27 cellular contexts compared by ENCODE assay signal in genomic region chr1:116904791-116905320, GRCh38.
"Had no signal": no experiment of that assay in that cellular context is flagged by ENCODE, and none has a peak within 500 bp of the region (broad histone marks: within the 10 kb centered on the region; RNA-seq: fewer than 3 reads in every experiment).

No MANE protein-coding gene starts in this region.

- H3K4me1 ChIP-seq: ascending aorta, right lobe of liver had no signal

- H3K36me3 ChIP-seq: ascending aorta, heart right ventricle, left ventricle myocardium inferior, right lobe of liver, thoracic aorta, uterus, WERI-Rb-1 had no signal

- H3K36me3 Mint-ChIP-seq: activated naive CD8-positive, alpha-beta T cell; brain had no signal

- H3K27ac Mint-ChIP-seq: activated naive CD8-positive, alpha-beta T cell; brain; nephron; stimulated activated naive CD8-positive, alpha-beta T cell treated with anti-CD3 and anti-CD28 coated beads, Interleukin-15, Interleukin-2, amounts not matched to agents 100 ng/mL and 50 ng/mL, for 24 hours; T-helper 1 cell treated with Interleukin-12 subunit alpha and Interleukin-12 subunit beta and Interleukin-4 antibody, amounts not matched to agents 30 μg/mL and 1 μg/mL, for 36 hours had no signal

- ATAC-seq: activated CD4-positive, CD25-positive, alpha-beta regulatory T cell treated with anti-CD3 and anti-CD28 coated beads, Interleukin-2, amount 50 U/mL, for 24 hours; heart right ventricle; mucosa of descending colon; right lobe of liver had no signal

- H3K27ac ChIP-seq: ascending aorta, coronary artery, dorsolateral prefrontal cortex, heart right ventricle, left ventricle myocardium inferior, right lobe of liver, thoracic aorta, WERI-Rb-1 had no signal

- H3K27me3 ChIP-seq: ascending aorta, dorsolateral prefrontal cortex, right lobe of liver, uterus had no signal

- H3K4me3 ChIP-seq: ascending aorta, coronary artery, dorsolateral prefrontal cortex, heart right ventricle, left ventricle myocardium inferior, lung, mucosa of descending colon, right lobe of liver, thoracic aorta, uterus had no signal

- H3K9me3 Mint-ChIP-seq: nephron; stimulated activated naive CD8-positive, alpha-beta T cell treated with anti-CD3 and anti-CD28 coated beads, Interleukin-15, Interleukin-2, amounts not matched to agents 100 ng/mL and 50 ng/mL, for 24 hours had no signal

- H3K4me3 Mint-ChIP-seq: activated naive CD8-positive, alpha-beta T cell; brain; nephron; stimulated activated naive CD8-positive, alpha-beta T cell treated with anti-CD3 and anti-CD28 coated beads, Interleukin-15, Interleukin-2, amounts not matched to agents 100 ng/mL and 50 ng/mL, for 24 hours; T-helper 1 cell treated with Interleukin-12 subunit alpha and Interleukin-12 subunit beta and Interleukin-4 antibody, amounts not matched to agents 30 μg/mL and 1 μg/mL, for 36 hours had no signal

- H3K9me3 ChIP-seq: ascending aorta, heart right ventricle, left ventricle myocardium inferior, mucosa of descending colon, right lobe of liver, thoracic aorta, uterus had no signal

- DNase-seq: activated CD4-positive, alpha-beta T cell treated with anti-CD3 and anti-CD28 coated beads for 48 hours; activated CD4-positive, alpha-beta T cell treated with anti-CD3 and anti-CD28 coated beads, Interleukin-2, amount 50 U/mL, for 48 hours; activated CD8-positive, alpha-beta memory T cell treated with anti-CD3 and anti-CD28 coated beads for 24 hours; activated effector memory CD4-positive, alpha-beta T cell treated with Interleukin-2 at 50 U/mL for 16 hours; activated naive CD4-positive, alpha-beta T cell treated with Interleukin-2 at 50 U/mL for 16 hours; dorsolateral prefrontal cortex; effector memory CD4-positive, alpha-beta T cell; foreskin melanocyte; heart right ventricle; left ventricle myocardium inferior; mucosa of descending colon; right lobe of liver; stimulated activated CD4-positive, alpha-beta T cell treated with anti-CD3 and anti-CD28 coated beads, Interleukin-12 subunit alpha, Interleukin-12 subunit beta, amount 100 ng/mL, for 4 hours; stimulated activated CD4-positive, alpha-beta T cell treated with anti-CD3 and anti-CD28 coated beads, Interleukin-4, amount 100 ng/mL, for 1 hour; T-helper 9 cell; uterus; WERI-Rb-1 had no signal

- H3K27me3 Mint-ChIP-seq: activated naive CD8-positive, alpha-beta T cell had no signal
